1 cellular context compared by ENCODE assay signal in the genomic region with DNA sequence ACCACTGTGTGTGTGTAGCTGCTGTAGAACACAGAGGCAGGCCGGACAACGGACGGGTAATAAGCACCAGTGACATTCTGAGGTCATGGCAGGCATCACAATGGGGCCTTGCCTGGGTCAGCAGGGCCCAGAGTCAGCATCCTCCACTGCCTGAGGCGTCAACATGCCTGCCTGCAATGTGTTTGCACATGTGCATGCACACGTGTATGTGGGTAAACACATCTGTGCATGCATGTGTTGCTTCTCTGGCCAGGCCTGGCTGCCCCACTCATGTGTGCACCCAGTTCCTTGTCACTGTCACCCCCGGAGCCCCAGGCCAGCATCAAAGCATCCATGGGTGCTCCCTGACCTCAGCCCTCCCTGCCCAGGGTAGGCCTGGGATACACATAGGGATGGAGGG.
A peak's percentile ranks its signal among the peaks of the same experiment; 100 is the strongest.
TF ChIP-seq lines count a peak whose summit lies in the region.

No MANE protein-coding gene starts in this region.

TF ChIP-seq in HepG2, 621 proteins besides CTCF, POLR2A, EP300 and RAD21:
- TF ChIP-seq MXD4 (CRISPR knock-in tag; IDR thresholded peaks at IDR 0.05) (no peak), KMT2B (CRISPR knock-in tag; IDR thresholded peaks at IDR 0.05) (no peak), ZNF331 (CRISPR knock-in tag; IDR thresholded peaks at IDR 0.05) (no peak), SCMH1 (CRISPR knock-in tag; IDR thresholded peaks at IDR 0.05; ENCODE audit: borderline replicate concordance) (no peak), ZNF703 (CRISPR knock-in tag; IDR thresholded peaks at IDR 0.05; ENCODE audit: borderline replicate concordance) (no peak)
- TF ChIP-seq, protein P1, sequence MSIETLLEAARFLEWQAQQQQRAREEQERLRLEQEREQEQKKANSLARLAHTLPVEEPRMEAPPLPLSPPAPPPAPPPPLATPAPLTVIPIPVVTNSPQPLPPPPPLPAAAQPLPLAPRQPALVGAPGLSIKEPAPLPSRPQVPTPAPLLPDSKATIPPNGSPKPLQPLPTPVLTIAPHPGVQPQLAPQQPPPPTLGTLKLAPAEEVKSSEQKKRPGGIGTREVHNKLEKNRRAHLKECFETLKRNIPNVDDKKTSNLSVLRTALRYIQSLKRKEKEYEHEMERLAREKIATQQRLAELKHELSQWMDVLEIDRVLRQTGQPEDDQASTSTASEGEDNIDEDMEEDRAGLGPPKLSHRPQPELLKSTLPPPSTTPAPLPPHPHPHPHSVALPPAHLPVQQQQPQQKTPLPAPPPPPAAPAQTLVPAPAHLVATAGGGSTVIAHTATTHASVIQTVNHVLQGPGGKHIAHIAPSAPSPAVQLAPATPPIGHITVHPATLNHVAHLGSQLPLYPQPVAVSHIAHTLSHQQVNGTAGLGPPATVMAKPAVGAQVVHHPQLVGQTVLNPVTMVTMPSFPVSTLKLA (IDR thresholded peaks at IDR 0.05): peak; percentile 88
TF ChIP-seq in HepG2: peak in this region for 1.
